In the genomic region with DNA sequence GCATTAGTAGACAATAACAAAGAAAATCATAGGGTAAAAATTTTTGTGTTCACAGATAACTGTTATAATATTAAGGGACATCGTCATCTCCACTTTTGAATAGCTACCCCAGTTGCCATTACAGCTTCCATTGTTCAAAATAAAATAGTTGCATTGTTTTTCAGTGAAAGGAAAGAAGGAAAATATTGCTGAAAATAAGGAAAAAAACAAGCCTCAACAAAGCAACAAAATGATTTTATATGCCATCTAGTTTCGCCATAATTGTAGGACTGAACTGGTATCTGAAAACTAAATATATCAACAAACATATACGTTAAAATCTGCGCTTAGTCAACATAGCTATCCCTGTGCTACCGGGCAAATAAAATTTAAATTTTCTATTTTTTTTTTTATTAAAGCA, we compare ENCODE assay signal across 11 cellular contexts. TPM values are rescaled to one million over a fixed set of nuclear protein-coding genes. Genes with fewer than 3 reads are reported as not detected.
DNase-seq lines count a peak whose midpoint lies in the region; ATAC-seq and TF ChIP-seq lines count a peak whose summit lies in the region.
"Had no signal": no experiment of that assay in that cellular context is flagged by ENCODE, and none has a peak within 500 bp of the region (broad histone marks: within the 10 kb centered on the region; RNA-seq: fewer than 3 reads in every experiment).

No MANE protein-coding gene starts in this region.

- TF ChIP-seq CTCF in Calu3 (IDR thresholded peaks at IDR 0.05; ENCODE audit: unreplicated experiment) (no peak), NB4 (IDR thresholded peaks at IDR 0.05; ENCODE audit: low read depth, low read length) (no peak), neural crest cell (conservative IDR thresholded peaks at IDR 0.05) (no peak)

- H3K4me3 Mint-ChIP-seq in Calu3 (ENCODE audit: low read depth, unreplicated experiment) = peak overlapping the region; percentile 26
- peak overlapping the region; percentile 31 to 92 for H3K4me3 Mint-ChIP-seq in effector memory CD8-positive, alpha-beta T cell
- peak overlapping the region; percentile 88 for H3K4me3 Mint-ChIP-seq in neural crest cell

- BruUV-seq in Calu3 (replicated peaks; lab: Mats Ljungman, UMichigan) = no TSS peak

- H3K9me3 Mint-ChIP-seq in Calu3 (ENCODE audit: low read depth, unreplicated experiment) (no peaks in the 10 kb centered on the region), neural crest cell (no peaks in the 10 kb centered on the region)
- no peaks in the 10 kb centered on the region for H3K9me3 Mint-ChIP-seq in effector memory CD8-positive, alpha-beta T cell

- H3K27ac Mint-ChIP-seq in Calu3 (ENCODE audit: unreplicated experiment) = no peak overlapping the region
- H3K27ac Mint-ChIP-seq in effector memory CD8-positive, alpha-beta T cell = peak overlapping the region; percentile 65 to 99
- no peak overlapping the region for H3K27ac Mint-ChIP-seq in neural crest cell (ENCODE audit: unreplicated experiment)

- H3K27me3 Mint-ChIP-seq in Calu3 (ENCODE audit: unreplicated experiment) (no peaks in the 10 kb centered on the region), neural crest cell (ENCODE audit: low read depth) (no peaks in the 10 kb centered on the region)
- H3K27me3 Mint-ChIP-seq in effector memory CD8-positive, alpha-beta T cell = no peaks in the 10 kb centered on the region

- DNase-seq in Calu3 (no peak), NB4 (ENCODE audit: low read depth) (no peak), neural crest cell (ENCODE audit: low read depth, low spot score) (no peak), NCI-H446 treated with DMSO at 0.1 percent for 48 hours (lab: John Stamatoyannopoulos, UW) (no peak), NAMALWA (ENCODE audit: low spot score) (no peak)
- no peak for DNase-seq in effector memory CD8-positive, alpha-beta T cell
- DNase-seq: cortex of kidney, GDM1 had no signal

- CTCF ChIA-PET in Calu3 (lab: Charles Lee) = no interaction called here

- peak overlapping the region; percentile 97 for H3K4me3 ChIP-seq in NB4 (ENCODE audit: low read depth, low read length)
- H3K4me3 ChIP-seq: prostate gland had no signal

- peaks cover 34% of the 10 kb centered on the region for H3K36me3 Mint-ChIP-seq in Calu3 (ENCODE audit: insufficient read depth, unreplicated experiment)
- peaks cover 67% of the 10 kb centered on the region for H3K36me3 Mint-ChIP-seq in effector memory CD8-positive, alpha-beta T cell (ENCODE audit: insufficient read depth)
- no peaks in the 10 kb centered on the region for H3K36me3 Mint-ChIP-seq in neural crest cell (ENCODE audit: low read depth)

- peaks cover 36% of the 10 kb centered on the region for H3K4me1 Mint-ChIP-seq in Calu3 (ENCODE audit: low read depth, unreplicated experiment)
- H3K4me1 Mint-ChIP-seq in effector memory CD8-positive, alpha-beta T cell (ENCODE audit: low read depth in 2 of 2) = peaks cover 28 to 59% of the 10 kb centered on the region in 2 donors
- H3K4me1 Mint-ChIP-seq in neural crest cell = peaks cover 36% of the 10 kb centered on the region

- ATAC-seq in effector memory CD8-positive, alpha-beta T cell (replicated peaks) = no peak
- ATAC-seq in HG02884 (IDR thresholded peaks at IDR 0.05; ENCODE audit: unreplicated experiment) (no peak), HG02973 (IDR thresholded peaks at IDR 0.05; ENCODE audit: unreplicated experiment) (no peak)

- no peak for TF ChIP-seq POLR2A in NB4 (IDR thresholded peaks at IDR 0.05; ENCODE audit: extremely low read depth, insufficient read length)

- intact Hi-C loops in Calu3 (cut with micrococcal nuclease; ENCODE audit: unreplicated experiment) = loop anchor here (5.0 to 10.0 kb wide), 5 partner anchors 35 to 350 kb away; no protein-coding TSS in a partner anchor

RNA-seq across cellular contexts. Expression of a gene that starts 3.3 kb away (rescaled TPM):
- 28.8 and 33.0 TPM in 2 replicates for total RNA-seq in Calu3 (2022)
- total RNA-seq in neural crest cell = 32.8 and 33.4 TPM in 2 replicates

Comparison
In these comparisons a context has a peak if more than half of its experiments do, and no peak if none do; other contexts are left out.
1. H3K27ac Mint-ChIP-seq: peak in effector memory CD8-positive, alpha-beta T cell (2 of 2); none in Calu3 (single experiment) and neural crest cell (single experiment).
2. H3K4me3 Mint-ChIP-seq: peak in every context shown above with its lines; median percentile 88 in neural crest cell; 62 in effector memory CD8-positive, alpha-beta T cell; 26 in Calu3.